In genomic region chr16:27323781-27324561, GRCh38 we compare ENCODE assay signal across 10 cellular contexts. TPM values are rescaled to one million over a fixed set of nuclear protein-coding genes. Genes with fewer than 3 reads are reported as not detected.
DNase-seq lines count a peak whose midpoint lies in the region; ATAC-seq and FAIRE-seq lines count a peak whose summit lies in the region.
"Had no signal": no experiment of that assay in that cellular context is flagged by ENCODE, and none has a peak within 500 bp of the region (broad histone marks: within the 10 kb centered on the region; RNA-seq: fewer than 3 reads in every experiment).

No MANE protein-coding gene starts in this region.

- H3K4me3 ChIP-seq in iPS-20b (ENCODE audit: low read length) (no peak overlapping the region), small intestine (ENCODE audit: low read depth in 1 of 2, low read length in 2 of 2) (no peak overlapping the region)
- H3K4me3 ChIP-seq: SJSA1 had no signal

- FAIRE-seq in small intestine (lab: Jason Lieb, UNC): no peak

- H3K27me3 ChIP-seq in iPS-20b (ENCODE audit: insufficient read depth, low read length): no peaks in the 10 kb centered on the region
- no peaks in the 10 kb centered on the region for H3K27me3 ChIP-seq in small intestine (ENCODE audit: control insufficient read depth in 2 of 2, insufficient read depth in 2 of 2, low read length in 2 of 2)
- H3K27me3 ChIP-seq: SJSA1 had no signal

- peaks cover 28% of the 10 kb centered on the region for H3K4me1 ChIP-seq in iPS-20b (ENCODE audit: insufficient read depth, low read length)
- H3K4me1 ChIP-seq in small intestine (ENCODE audit: control insufficient read depth in 2 of 2, insufficient read depth in 1 of 2, low read depth in 1 of 2, low read length in 1 of 2): peaks cover 7 to 21% of the 10 kb centered on the region in 2 donors

- H3K4me3 Mint-ChIP-seq in T-helper 2 cell treated with Interferon-gamma antibody and Interleukin-4, amounts not matched to agents 5 μg/mL and 100 μg/mL, for 36 hours: peak overlapping the region; percentile 72
- no peak overlapping the region for H3K4me3 Mint-ChIP-seq in activated CD8-positive, alpha-beta T cell treated with anti-CD3 and anti-CD28 coated beads, Interleukin-2, amount 10 ng/mL, durations not matched to agents 7 days and 5 days
- H3K4me3 Mint-ChIP-seq: nephron had no signal

- peaks cover 3% of the 10 kb centered on the region for H3K9me3 Mint-ChIP-seq in T-helper 2 cell treated with Interferon-gamma antibody and Interleukin-4, amounts not matched to agents 5 μg/mL and 100 μg/mL, for 36 hours
- H3K9me3 Mint-ChIP-seq in activated CD8-positive, alpha-beta T cell treated with anti-CD3 and anti-CD28 coated beads, Interleukin-2, amount 10 ng/mL, durations not matched to agents 7 days and 5 days (ENCODE audit: insufficient read depth): no peaks in the 10 kb centered on the region
- H3K9me3 Mint-ChIP-seq: nephron had no signal

- H3K27ac ChIP-seq in iPS-20b (ENCODE audit: low read length) (peak overlapping the region; percentile 58), small intestine (ENCODE audit: low read depth in 1 of 2, low read length in 1 of 2) (peak overlapping the region; percentile 69 to 91)
- H3K27ac ChIP-seq: SJSA1 had no signal

- H3K9ac ChIP-seq in iPS-20b (ENCODE audit: low read depth, low read length): peak overlapping the region; percentile 32; the same call in 1 of the 2 replicates

- POLR2A ChIA-PET in activated CD8-positive, alpha-beta T cell treated with anti-CD3 and anti-CD28 coated beads, Interleukin-2, amount 10 ng/mL, durations not matched to agents 7 days and 5 days (lab: Charles Lee): interaction anchor here (1.7 to 10.3 kb wide), 2 partner anchors 44 to 89 kb away, joined by 5 to 222 read pairs; no protein-coding TSS in a partner anchor

- CTCF ChIA-PET in activated CD8-positive, alpha-beta T cell treated with anti-CD3 and anti-CD28 coated beads, Interleukin-2, amount 10 ng/mL, durations not matched to agents 7 days and 5 days (lab: Charles Lee): interaction anchor here (2.8 kb wide), 1 partner anchor 89 kb away, joined by 14 read pairs; no protein-coding TSS in a partner anchor

- H3K27me3 Mint-ChIP-seq in T-helper 2 cell treated with Interferon-gamma antibody and Interleukin-4, amounts not matched to agents 5 μg/mL and 100 μg/mL, for 36 hours (ENCODE audit: low read depth): no peaks in the 10 kb centered on the region
- no peaks in the 10 kb centered on the region for H3K27me3 Mint-ChIP-seq in activated CD8-positive, alpha-beta T cell treated with anti-CD3 and anti-CD28 coated beads, Interleukin-2, amount 10 ng/mL, durations not matched to agents 7 days and 5 days (ENCODE audit: low read depth)

- peak overlapping the region; percentile 81 for H3K27ac Mint-ChIP-seq in T-helper 2 cell treated with Interferon-gamma antibody and Interleukin-4, amounts not matched to agents 5 μg/mL and 100 μg/mL, for 36 hours
- H3K27ac Mint-ChIP-seq in activated CD8-positive, alpha-beta T cell treated with anti-CD3 and anti-CD28 coated beads, Interleukin-2, amount 10 ng/mL, durations not matched to agents 7 days and 5 days: peak overlapping the region; percentile 80

- ATAC-seq in activated CD8-positive, alpha-beta T cell treated with anti-CD3 and anti-CD28 coated beads, Interleukin-2, amount 10 ng/mL, durations not matched to agents 7 days and 5 days: no peak
- ATAC-seq in HG03342 (IDR thresholded peaks at IDR 0.05; ENCODE audit: unreplicated experiment): no peak
- ATAC-seq in HG03432 (IDR thresholded peaks at IDR 0.05; ENCODE audit: unreplicated experiment): no peak

- peaks cover 80% of the 10 kb centered on the region for H3K4me1 Mint-ChIP-seq in T-helper 2 cell treated with Interferon-gamma antibody and Interleukin-4, amounts not matched to agents 5 μg/mL and 100 μg/mL, for 36 hours (ENCODE audit: low read depth)
- peaks cover 97% of the 10 kb centered on the region for H3K4me1 Mint-ChIP-seq in activated CD8-positive, alpha-beta T cell treated with anti-CD3 and anti-CD28 coated beads, Interleukin-2, amount 10 ng/mL, durations not matched to agents 7 days and 5 days (ENCODE audit: low read depth)

- 81 to 90% (median 85%) methylated on average over 13 of the region's 13 CpGs for WGBS in small intestine, 3 donors

- H3K36me3 Mint-ChIP-seq in T-helper 2 cell treated with Interferon-gamma antibody and Interleukin-4, amounts not matched to agents 5 μg/mL and 100 μg/mL, for 36 hours (ENCODE audit: low read depth): peaks cover 92% of the 10 kb centered on the region
- peaks cover 78% of the 10 kb centered on the region for H3K36me3 Mint-ChIP-seq in activated CD8-positive, alpha-beta T cell treated with anti-CD3 and anti-CD28 coated beads, Interleukin-2, amount 10 ng/mL, durations not matched to agents 7 days and 5 days (ENCODE audit: low read depth)

- H3K36me3 ChIP-seq in iPS-20b (ENCODE audit: insufficient read depth, low read depth, low read length) (no peaks in the 10 kb centered on the region), small intestine (ENCODE audit: control insufficient read depth in 2 of 2, insufficient read depth in 2 of 2, low read length in 2 of 2) (no peaks in the 10 kb centered on the region)
- H3K36me3 ChIP-seq: SJSA1 had no signal

- no peaks in the 10 kb centered on the region; the same call in 1 of the 2 replicates for H3K9me3 ChIP-seq in iPS-20b (ENCODE audit: insufficient read depth, low read depth, low read length)
- no peaks in the 10 kb centered on the region for H3K9me3 ChIP-seq in small intestine (ENCODE audit: control insufficient read depth, low read depth)
- H3K9me3 ChIP-seq: SJSA1 had no signal

- no peak for DNase-seq in T-helper 2 cell treated with Interferon-gamma antibody and Interleukin-4, amounts not matched to agents 5 μg/mL and 100 μg/mL, for 36 hours (ENCODE audit: low spot score)
- DNase-seq in T-helper 2 cell: no peak
- DNase-seq in activated CD8-positive, alpha-beta T cell treated with anti-CD3 and anti-CD28 coated beads, Interleukin-2, amount 10 ng/mL, durations not matched to agents 7 days and 5 days: no peak
- DNase-seq in small intestine: no peak
- DNase-seq in NAMALWA (ENCODE audit: low spot score): no peak

RNA-seq across cellular contexts. Expression of gene IL4R, which starts 10.2 kb away (rescaled TPM):
- total RNA-seq in activated CD8-positive, alpha-beta T cell treated with anti-CD3 and anti-CD28 coated beads, Interleukin-2, amount 10 ng/mL, durations not matched to agents 7 days and 5 days: 100 to 1,000 TPM; 231 to 237 TPM
- 10 to 100 TPM; 28.1 to 32.7 (median 28.6) TPM for polyA plus RNA-seq in small intestine

RNA-seq across cellular contexts. Expression of gene NSMCE1, which starts 55.4 kb away (rescaled TPM):
- total RNA-seq in activated CD8-positive, alpha-beta T cell treated with anti-CD3 and anti-CD28 coated beads, Interleukin-2, amount 10 ng/mL, durations not matched to agents 7 days and 5 days: 10 to 100 TPM; 87.3 to 94.9 TPM
- 10 to 100 TPM; 37.8 to 66.1 (median 42.7) TPM for polyA plus RNA-seq in small intestine
